In the genomic region with DNA sequence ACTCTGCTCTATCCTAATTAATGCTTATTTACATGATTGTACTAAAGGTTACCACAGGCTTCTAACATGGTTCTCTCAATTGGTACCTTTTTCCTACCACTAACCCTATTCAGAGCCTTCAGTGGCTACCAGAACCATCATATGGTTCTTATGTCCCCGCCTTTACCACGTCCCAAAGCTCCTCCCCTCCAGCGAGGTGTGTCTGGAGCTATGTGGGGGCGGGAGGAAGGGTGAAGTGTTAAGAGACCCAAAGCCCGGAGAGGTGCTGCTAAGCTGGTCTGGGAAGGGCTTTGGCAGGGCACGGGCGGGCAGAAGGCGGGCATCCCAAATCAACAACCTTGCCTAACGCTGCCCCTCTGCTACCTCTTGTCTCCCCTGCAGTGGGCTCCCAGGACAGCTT, we compare ENCODE assay signal across 20 cellular contexts. TPM values are rescaled to one million over a fixed set of nuclear protein-coding genes. Genes with fewer than 3 reads are reported as not detected.
A peak's percentile ranks its signal among the peaks of the same experiment; 100 is the strongest.
DNase-seq lines count a peak whose midpoint lies in the region; ATAC-seq and TF ChIP-seq lines count a peak whose summit lies in the region.
"Had no signal": no experiment of that assay in that cellular context is flagged by ENCODE, and none has a peak within 500 bp of the region (broad histone marks: within the 10 kb centered on the region; RNA-seq: fewer than 3 reads in every experiment).

No MANE protein-coding gene starts in this region.

- H3K23ac ChIP-seq in neuronal stem cell (ENCODE audit: low read depth, low read length, poor library complexity): peak overlapping the region; percentile 49

- H3K79me1 ChIP-seq in neuronal stem cell (ENCODE audit: low read depth, low read length): no peaks in the 10 kb centered on the region

- H4K8ac ChIP-seq in neuronal stem cell (ENCODE audit: low read depth, low read length): no peak overlapping the region

- WGBS in neuronal stem cell (ENCODE audit: extremely low coverage in 2 of 2, insufficient read length in 2 of 2, insufficient replicate concordance in 1 of 2), 2 donors: no CpG with 5 or more reads among the region's 9 CpGs

- no peak overlapping the region for H3K4ac ChIP-seq in neuronal stem cell (ENCODE audit: low read length)

- H3K4me3 ChIP-seq in AG09309 (ENCODE audit: control insufficient read depth, low read depth, low read length) (peak overlapping the region; percentile 17), duodenal mucosa (ENCODE audit: low read depth in 1 of 2, low read length in 2 of 2) (peak overlapping the region; percentile 4 to 59), neuronal stem cell (ENCODE audit: low read length in 2 of 2) (no peak overlapping the region)
- H3K4me3 ChIP-seq: hepatocyte, prostate gland had no signal

- H2BK15ac ChIP-seq in neuronal stem cell (ENCODE audit: low read length): no peak overlapping the region

- H2BK5ac ChIP-seq in neuronal stem cell (ENCODE audit: low read length): peak overlapping the region; percentile 27

- H3K18ac ChIP-seq in neuronal stem cell (ENCODE audit: low read length): no peak overlapping the region

- DNase-seq in AG09309 (ENCODE audit: low read depth) (no peak), ELR (ENCODE audit: low read depth) (peak; percentile 43), neuronal stem cell (ENCODE audit: low spot score) (no peak), SW480 (ENCODE audit: low spot score) (no peak), DMS 273 (lab: John Stamatoyannopoulos, UW; ENCODE audit: unreplicated experiment) (no peak)
- no peak for DNase-seq in stimulated activated CD4-positive, alpha-beta T cell treated with anti-CD3 and anti-CD28 coated beads, Interleukin-4, amount 100 ng/mL, for 4 hours
- DNase-seq: activated CD4-positive, alpha-beta T cell treated with anti-CD3 and anti-CD28 coated beads for 48 hours; activated T-cell treated with anti-CD3 and anti-CD28 coated beads, Interleukin-2, amount 50 U/mL, for 1 hour; BE2C; cerebellar nuclear complex; RPMI8226; stimulated activated CD4-positive, alpha-beta T cell treated with anti-CD3 and anti-CD28 coated beads, Interleukin-2, amount 100 ng/mL, for 24 hours; stimulated activated CD8-positive, alpha-beta memory T cell treated with anti-CD3 and anti-CD28 coated beads, Interleukin-4, amount 100 ng/mL, for 48 hours; T-helper 9 cell had no signal

- H3K27me3 ChIP-seq in duodenal mucosa (ENCODE audit: control insufficient read depth in 1 of 2, insufficient read depth in 2 of 2, low read length in 2 of 2) (no peaks in the 10 kb centered on the region), neuronal stem cell (ENCODE audit: control insufficient read depth in 3 of 3, insufficient read depth in 3 of 3, low read depth in 1 of 3, low read length in 3 of 3) (no peaks in the 10 kb centered on the region)
- H3K27me3 ChIP-seq: BE2C, hepatocyte had no signal

- H3K4me1 ChIP-seq in duodenal mucosa (ENCODE audit: control insufficient read depth in 1 of 2, insufficient read depth in 2 of 2, low read length in 2 of 2): peaks cover under 1 to 1% of the 10 kb centered on the region in 2 donors
- H3K4me1 ChIP-seq in neuronal stem cell (ENCODE audit: control insufficient read depth in 2 of 2, insufficient read depth in 1 of 2, low read depth in 1 of 2, low read length in 2 of 2): peaks cover 0 to 2% of the 10 kb centered on the region in 2 donors
- H3K4me1 ChIP-seq: BE2C, prostate gland had no signal

- H2AFZ ChIP-seq in neuronal stem cell (ENCODE audit: low read length): no peak overlapping the region
- H2AFZ ChIP-seq: hepatocyte had no signal

- H3K4me2 ChIP-seq in neuronal stem cell (ENCODE audit: insufficient read depth, low read length, poor library complexity, severe bottlenecking): no peak overlapping the region
- H3K4me2 ChIP-seq: hepatocyte had no signal

- H3K36me3 ChIP-seq in duodenal mucosa (ENCODE audit: control insufficient read depth in 1 of 2, insufficient read depth in 2 of 2, low read length in 2 of 2): peaks cover 0 to 9% of the 10 kb centered on the region in 2 donors
- peaks cover 0 to 66% of the 10 kb centered on the region in 2 donors for H3K36me3 ChIP-seq in neuronal stem cell (replicated peaks in 1 of 2; ENCODE audit: control insufficient read depth in 2 of 2, insufficient read depth in 2 of 2, low read length in 2 of 2)
- H3K36me3 ChIP-seq: BE2C, prostate gland had no signal

- no peaks in the 10 kb centered on the region for H3K9me3 ChIP-seq in duodenal mucosa (ENCODE audit: control insufficient read depth in 1 of 2, low read length in 2 of 2)
- no peaks in the 10 kb centered on the region for H3K9me3 ChIP-seq in neuronal stem cell (replicated peaks in 1 of 2; ENCODE audit: control insufficient read depth in 2 of 2, insufficient read depth in 1 of 2, low read depth in 1 of 2, low read length in 2 of 2)
- H3K9me3 ChIP-seq: BE2C, prostate gland had no signal

- H3K14ac ChIP-seq in neuronal stem cell (ENCODE audit: low read length): no peak overlapping the region

- TF ChIP-seq CTCF in AG09309 (IDR thresholded peaks at IDR 0.05; ENCODE audit: control insufficient read depth, insufficient read depth, low read depth, low read length, missing control alignments): no peak

- no peak overlapping the region for H4K91ac ChIP-seq in neuronal stem cell (ENCODE audit: low read depth, low read length, poor library complexity)

- no peak for ATAC-seq in GM19324 (IDR thresholded peaks at IDR 0.05; ENCODE audit: low FRiP score, unreplicated experiment)

- H3K9ac ChIP-seq in duodenal mucosa (ENCODE audit: low read depth in 1 of 2, low read length in 2 of 2) (peak overlapping the region in 1 of 2 donors; percentile 57), neuronal stem cell (ENCODE audit: low read depth, low read length, poor library complexity) (no peak overlapping the region)

- no peak overlapping the region for H2BK120ac ChIP-seq in neuronal stem cell (ENCODE audit: low read depth, low read length)

- H2BK12ac ChIP-seq in neuronal stem cell (ENCODE audit: low read length): no peak overlapping the region

- H3K27ac ChIP-seq in duodenal mucosa (ENCODE audit: low read depth, low read length) (no peak overlapping the region), neuronal stem cell (replicated peaks; ENCODE audit: low read length) (no peak overlapping the region)
- H3K27ac ChIP-seq: epithelial cell of prostate, hepatocyte, prostate gland had no signal

- no peak overlapping the region for H2AK5ac ChIP-seq in neuronal stem cell (ENCODE audit: low read depth, low read length)

RNA-seq across cellular contexts. Expression of gene SPATA46, which starts 10.0 kb away (rescaled TPM):
- polyA plus RNA-seq in neuronal stem cell (2013, experiment 1 of 2): not detected
- polyA plus RNA-seq in neuronal stem cell (2013, experiment 2 of 2): not detected
- polyA plus RNA-seq: adipose tissue, hepatocyte had no signal

RNA-seq across cellular contexts. Expression of gene C1orf226, which starts 14.9 kb away (rescaled TPM):
- polyA plus RNA-seq in neuronal stem cell (2013, experiment 1 of 2): 3.6 TPM
- 3.8 TPM for polyA plus RNA-seq in neuronal stem cell (2013, experiment 2 of 2)

RNA-seq across cellular contexts. Expression of gene SH2D1B, which starts 45.3 kb away (rescaled TPM):
- polyA plus RNA-seq in neuronal stem cell (2013, experiment 1 of 2): not detected
- polyA plus RNA-seq in neuronal stem cell (2013, experiment 2 of 2): not detected
- polyA plus RNA-seq: hepatocyte had no signal

Comparison
In these comparisons a context has a peak if more than half of its experiments do, and no peak if none do; other contexts are left out.
1. H3K4me3 ChIP-seq: peak in AG09309 (single experiment) and duodenal mucosa (2 of 2); none in neuronal stem cell (0 of 2).